Comparison of ENCODE assay signal across 16 cellular contexts in genomic region chr2:158815650-158816049, GRCh38. TPM values are rescaled to one million over a fixed set of nuclear protein-coding genes. Genes with fewer than 3 reads are reported as not detected.
A peak's percentile ranks its signal among the peaks of the same experiment; 100 is the strongest.
DNase-seq lines count a peak whose midpoint lies in the region; ATAC-seq, FAIRE-seq and TF ChIP-seq lines count a peak whose summit lies in the region.
"Had no signal": no experiment of that assay in that cellular context is flagged by ENCODE, and none has a peak within 500 bp of the region (broad histone marks: within the 10 kb centered on the region; RNA-seq: fewer than 3 reads in every experiment).

No MANE protein-coding gene starts in this region.

- WGBS in thyroid gland, 2 donors: 36 to 54% methylated on average over 5 of the region's 5 CpGs

- peak; percentile 94 for FAIRE-seq in D721Med (lab: Jason Lieb, UNC)
- FAIRE-seq: A549, G401.6, GM12891 had no signal

- H3K36me3 ChIP-seq in WERI-Rb-1 (no peaks in the 10 kb centered on the region), thyroid gland (no peaks in the 10 kb centered on the region)
- H3K36me3 ChIP-seq: BE2C had no signal

- H3K4me3 ChIP-seq in WERI-Rb-1 (ENCODE audit: low read depth, low read length) (no peak overlapping the region), thyroid gland (replicated peaks in 1 of 3) (no peak overlapping the region)
- H3K4me3 ChIP-seq: A549, GM23338 had no signal

- ATAC-seq in left ventricle myocardium superior (no peak), GM21526 (IDR thresholded peaks at IDR 0.05; ENCODE audit: low FRiP score, unreplicated experiment) (no peak)
- ATAC-seq: A549, GM23338 had no signal

- intact Hi-C loops in thyroid gland (cut with DNase I) (no loop called here), left ventricle myocardium superior (cut with micrococcal nuclease) (no loop called here)

- H3K9me3 ChIP-seq in WERI-Rb-1 (ENCODE audit: severe bottlenecking): no peaks in the 10 kb centered on the region
- no peaks in the 10 kb centered on the region for H3K9me3 ChIP-seq in thyroid gland
- H3K9me3 ChIP-seq: A549, BE2C had no signal

- TF ChIP-seq CTCF in D721Med (IDR thresholded peaks at IDR 0.05; ENCODE audit: insufficient read depth, missing control alignments): no peak
- no peak for TF ChIP-seq CTCF in WERI-Rb-1 (IDR thresholded peaks at IDR 0.05; ENCODE audit: low read depth, low read length)
- no peak for TF ChIP-seq CTCF in thyroid gland (IDR thresholded peaks at IDR 0.05)

- DNase-seq in D721Med (ENCODE audit: insufficient read length, low spot score) (peak; percentile 44), NCI-H446 treated with DMSO at 0.1 percent for 48 hours (lab: John Stamatoyannopoulos, UW) (peak; percentile 22), WERI-Rb-1 (peak; percentile 69), thyroid gland (no peak), left ventricle myocardium superior (no peak)
- DNase-seq: BE2C; CD4-positive, alpha-beta memory T cell; EL; H7 had no signal

- H3K27me3 ChIP-seq in WERI-Rb-1 (ENCODE audit: insufficient read depth, low read depth, severe bottlenecking): no peaks in the 10 kb centered on the region
- H3K27me3 ChIP-seq in thyroid gland: no peaks in the 10 kb centered on the region
- H3K27me3 ChIP-seq: BE2C had no signal

- no peak overlapping the region for H3K27ac ChIP-seq in WERI-Rb-1
- peak overlapping the region in 2 of 3 donors; percentile 44 to 54 for H3K27ac ChIP-seq in thyroid gland
- H3K27ac ChIP-seq: A549, C4-2B had no signal

- peaks cover 23 to 71% of the 10 kb centered on the region in 2 donors for H3K4me1 ChIP-seq in thyroid gland
- H3K4me1 ChIP-seq: A549, BE2C had no signal

- no peak for TF ChIP-seq POLR2A in thyroid gland (IDR thresholded peaks at IDR 0.05)

RNA-seq across cellular contexts. Expression of gene DAPL1, which starts 20.5 kb away (rescaled TPM):
- total RNA-seq in thyroid gland: 10 to 100 TPM; 12.3 to 68.9 (median 28.1) TPM
- not detected for total RNA-seq in left ventricle myocardium superior
- total RNA-seq: CD4-positive, alpha-beta memory T cell; GM23338; H7; HT1080 had no signal

Comparison
In these comparisons a context has a peak if more than half of its experiments do, and no peak if none do; other contexts are left out.
1. DNase-seq: peak in D721Med (single experiment), NCI-H446 treated with DMSO at 0.1 percent for 48 hours (single experiment) and WERI-Rb-1 (single experiment); none in thyroid gland (0 of 2) and left ventricle myocardium superior (single experiment).
2. RNA of gene DAPL1, which starts 20.5 kb away (total RNA-seq): 12.3 to 68.9 TPM in thyroid gland; not detected in left ventricle myocardium superior (single experiment); every median in the first group is over 10 times any median in the second.